ENCODE assay signal across 28 cellular contexts in the genomic region with DNA sequence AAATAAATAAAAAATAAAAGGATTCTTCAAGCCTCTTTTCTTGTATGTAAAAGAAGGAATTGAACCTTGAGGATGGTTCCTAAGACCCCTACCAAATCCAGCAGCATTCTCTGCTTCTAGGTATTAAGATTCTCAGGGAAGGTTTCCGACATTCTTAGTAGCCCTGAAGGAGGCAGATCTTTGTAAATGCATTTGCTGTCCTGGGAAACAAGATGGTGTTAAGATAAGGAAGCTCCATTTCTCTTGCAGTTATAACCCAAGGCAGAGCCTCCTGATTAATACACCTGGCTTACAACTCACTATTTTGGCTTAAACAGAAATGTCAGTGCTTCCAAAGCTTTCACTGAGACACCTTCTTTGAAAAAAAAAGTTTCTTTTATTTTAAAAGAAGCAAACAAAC.
DNase-seq lines count a peak whose midpoint lies in the region; ATAC-seq lines count a peak whose summit lies in the region.
"Had no signal": no experiment of that assay in that cellular context is flagged by ENCODE, and none has a peak within 500 bp of the region (broad histone marks: within the 10 kb centered on the region; RNA-seq: fewer than 3 reads in every experiment).

No MANE protein-coding gene starts in this region.

- no peak overlapping the region for H3K18ac ChIP-seq in mesendoderm (ENCODE audit: low read length)

- H2AK5ac ChIP-seq in mesendoderm (ENCODE audit: low read length), result no peak overlapping the region

- peaks cover 7% of the 10 kb centered on the region for H3K4me1 ChIP-seq in mesendoderm (ENCODE audit: control insufficient read depth, low read depth, low read length)
- H3K4me1 ChIP-seq: A549; BLaER1; BLaER1 treated with 17β-estradiol and CSF1 and Interleukin-3, amounts not matched to agents 10 nM and 100 nM; Caco-2 had no signal

- no peak overlapping the region for H4K8ac ChIP-seq in mesendoderm (ENCODE audit: low read depth, low read length)

- H2BK5ac ChIP-seq in mesendoderm (ENCODE audit: low read length), result no peak overlapping the region

- no peak overlapping the region for H3K9ac ChIP-seq in mesendoderm (ENCODE audit: low read length)
- H3K9ac ChIP-seq: BLaER1; BLaER1 treated with 17β-estradiol and CSF1 and Interleukin-3, amounts not matched to agents 10 nM and 100 nM had no signal

- H3K79me2 ChIP-seq in mesendoderm (ENCODE audit: control insufficient read depth, insufficient read depth, low read length), result no peaks in the 10 kb centered on the region

- H3K27ac ChIP-seq in mesendoderm (ENCODE audit: low read depth, low read length), result no peak overlapping the region
- H3K27ac ChIP-seq: 22Rv1; A549; BLaER1; BLaER1 treated with 17β-estradiol and CSF1 and Interleukin-3, amounts not matched to agents 10 nM and 100 nM; C4-2B had no signal

- no peaks in the 10 kb centered on the region for H3K79me1 ChIP-seq in mesendoderm (ENCODE audit: low read length)

- H2BK15ac ChIP-seq in mesendoderm (replicated peaks; ENCODE audit: low read depth), result no peak overlapping the region

- H4K5ac ChIP-seq in mesendoderm (ENCODE audit: low read length), result no peak overlapping the region

- no peak overlapping the region for H3K23ac ChIP-seq in mesendoderm (ENCODE audit: low read length)

- H2BK120ac ChIP-seq in mesendoderm (ENCODE audit: low read depth, low read length), result no peak overlapping the region

- no peak overlapping the region for H3K4me3 ChIP-seq in mesendoderm (ENCODE audit: low read length)
- H3K4me3 ChIP-seq: A549; BLaER1; BLaER1 treated with 17β-estradiol and CSF1 and Interleukin-3, amounts not matched to agents 10 nM and 100 nM had no signal

- DNase-seq in SK-N-DZ (ENCODE audit: low spot score) (peak; percentile 25), mesendoderm (peak; percentile 90), retina (no peak)
- DNase-seq: 8988T; ACHN; AML-193; BE2C; C1 segment of cervical spinal cord; Caco-2; Calu3; CD4-positive, alpha-beta T cell; CD4-positive, CD25-positive, alpha-beta regulatory T cell; CD8-positive, alpha-beta memory T cell; CD8-positive, alpha-beta T cell; COR-L47; DMS 273 treated with DMSO at 0.1 percent for 48 hours; DMS153; DMS53; DMS79; DMS79 treated with DMSO at 0.1 percent for 48 hours; DND-41; EL had no signal

- H3K56ac ChIP-seq in mesendoderm (ENCODE audit: low read length), result no peak overlapping the region

- H3K36me3 ChIP-seq in mesendoderm (ENCODE audit: control insufficient read depth, insufficient read depth, low read length), result no peaks in the 10 kb centered on the region
- H3K36me3 ChIP-seq: BE2C, BLaER1 had no signal

- H3K27me3 ChIP-seq in mesendoderm (ENCODE audit: insufficient read depth, low read length, poor library complexity), result no peaks in the 10 kb centered on the region
- H3K27me3 ChIP-seq: BE2C; BLaER1; BLaER1 treated with 17β-estradiol and CSF1 and Interleukin-3, amounts not matched to agents 10 nM and 100 nM had no signal

- no CpG with 5 or more reads among the region's 1 CpG for WGBS in mesendoderm (ENCODE audit: extremely low coverage, insufficient coverage, low lambda C conversion rate)

- no peak overlapping the region for H3K4ac ChIP-seq in mesendoderm (ENCODE audit: low read depth, low read length)

- H3K4me2 ChIP-seq in mesendoderm (ENCODE audit: low read length), result no peak overlapping the region
- H3K4me2 ChIP-seq: A549; BLaER1; BLaER1 treated with 17β-estradiol and CSF1 and Interleukin-3, amounts not matched to agents 10 nM and 100 nM had no signal

- ATAC-seq in HG02588 (IDR thresholded peaks at IDR 0.05; ENCODE audit: unreplicated experiment), result no peak
- ATAC-seq: A549; CD8-positive, alpha-beta T cell had no signal
